In the genomic region with DNA sequence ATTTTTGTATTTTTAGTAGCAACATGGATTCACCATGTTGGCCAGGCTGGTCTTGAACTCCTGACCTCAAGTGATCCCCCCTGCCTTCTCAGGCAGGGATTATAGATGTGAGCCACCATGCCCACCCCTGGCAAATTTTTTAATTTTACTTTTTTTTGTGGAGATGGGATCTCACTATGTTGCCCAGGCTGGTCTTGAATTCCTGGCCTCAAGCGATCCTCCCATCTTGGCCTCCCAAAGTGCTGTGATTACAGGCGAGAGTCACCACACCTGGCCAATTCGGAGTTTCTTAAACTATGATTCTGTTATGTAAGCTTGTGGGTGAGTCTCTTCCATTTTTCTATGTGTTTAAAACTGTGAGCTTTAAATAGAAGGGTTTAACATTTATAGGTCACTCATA, we compare ENCODE assay signal across 33 cellular contexts.
"Had no signal": no experiment of that assay in that cellular context is flagged by ENCODE, and none has a peak within 500 bp of the region (broad histone marks: within the 10 kb centered on the region; RNA-seq: fewer than 3 reads in every experiment).

No MANE protein-coding gene starts in this region.

- H3K27ac Mint-ChIP-seq: activated B cell treated with CpG ODN at 0.5 μM for 24 hours; activated CD4-positive, alpha-beta memory T cell treated with anti-CD3 and anti-CD28 coated beads for 36 hours; activated CD4-positive, alpha-beta T cell treated with anti-CD3 and anti-CD28 coated beads, Interleukin-2, amount 10 ng/mL, durations not matched to agents 24 days and 14 days; activated CD8-positive, alpha-beta T cell treated with anti-CD3 and anti-CD28 coated beads for 36 hours; activated naive CD4-positive, alpha-beta T cell treated with anti-CD3 and anti-CD28 coated beads for 36 hours; activated naive CD8-positive, alpha-beta T cell treated with anti-CD3 and anti-CD28 coated beads for 36 hours; activated T-cell treated with anti-CD3 and anti-CD28 coated beads, Interleukin-2, amount 50 U/mL, for 72 hours; activated T-helper 1 cell treated with anti-CD3 and anti-CD28 coated beads, Interleukin-12 subunit alpha, Interleukin-12 subunit beta, Interleukin-2, Interleukin-4 antibody, amounts not matched to agents 30 ng/mL and 10 ng/mL and 1 ng/mL, durations not matched to agents 14 hours and 24 hours and 36 hours; activated T-helper 17 cell treated with anti-CD3 and anti-CD28 coated beads, Interleukin-2, amount 50 U/mL, for 72 hours; T-helper 1 cell treated with Interleukin-12 subunit alpha and Interleukin-12 subunit beta and Interleukin-4 antibody, amounts not matched to agents 30 μg/mL and 1 μg/mL, for 36 hours; T-helper 2 cell treated with Interferon-gamma antibody and Interleukin-4, amounts not matched to agents 5 μg/mL and 100 μg/mL, for 36 hours had no signal

- H3K9me3 ChIP-seq: adrenal gland, body of pancreas, breast epithelium had no signal

- H3K4me3 Mint-ChIP-seq: activated B cell treated with CpG ODN at 0.5 μM for 24 hours; activated CD4-positive, alpha-beta memory T cell treated with anti-CD3 and anti-CD28 coated beads for 36 hours; activated CD4-positive, alpha-beta T cell treated with anti-CD3 and anti-CD28 coated beads, Interleukin-2, amount 10 ng/mL, durations not matched to agents 24 days and 14 days; activated CD8-positive, alpha-beta T cell treated with anti-CD3 and anti-CD28 coated beads for 36 hours; activated naive CD4-positive, alpha-beta T cell treated with anti-CD3 and anti-CD28 coated beads for 36 hours; activated naive CD8-positive, alpha-beta T cell treated with anti-CD3 and anti-CD28 coated beads for 36 hours; activated T-cell treated with anti-CD3 and anti-CD28 coated beads, Interleukin-2, amount 50 U/mL, for 4 hours; activated T-cell treated with anti-CD3 and anti-CD28 coated beads, Interleukin-2, amount 50 U/mL, for 72 hours; activated T-helper 1 cell treated with anti-CD3 and anti-CD28 coated beads, Interleukin-12 subunit alpha, Interleukin-12 subunit beta, Interleukin-2, Interleukin-4 antibody, amounts not matched to agents 30 ng/mL and 10 ng/mL and 1 ng/mL, durations not matched to agents 14 hours and 24 hours and 36 hours; activated T-helper 17 cell treated with anti-CD3 and anti-CD28 coated beads, Interleukin-2, amount 50 U/mL, for 72 hours; T-helper 1 cell treated with Interleukin-12 subunit alpha and Interleukin-12 subunit beta and Interleukin-4 antibody, amounts not matched to agents 30 μg/mL and 1 μg/mL, for 36 hours; T-helper 2 cell treated with Interferon-gamma antibody and Interleukin-4, amounts not matched to agents 5 μg/mL and 100 μg/mL, for 36 hours had no signal

- ATAC-seq: activated CD8-positive, alpha-beta T cell treated with anti-CD3 and anti-CD28 coated beads for 36 hours; activated naive CD4-positive, alpha-beta T cell treated with anti-CD3 and anti-CD28 coated beads, Interleukin-2, amount 50 U/mL, for 72 hours; activated T-cell treated with anti-CD3 and anti-CD28 coated beads, Interleukin-2, amount 50 U/mL, for 4 hours; activated T-cell treated with anti-CD3 and anti-CD28 coated beads, Interleukin-2, amount 50 U/mL, for 72 hours; activated T-helper 17 cell treated with anti-CD3 and anti-CD28 coated beads, Interleukin-2, amount 50 U/mL, for 72 hours; body of pancreas had no signal

- DNase-seq: activated B cell treated with CpG ODN at 0.5 μM for 24 hours; activated CD4-positive, alpha-beta memory T cell treated with anti-CD3 and anti-CD28 coated beads for 36 hours; activated CD4-positive, alpha-beta T cell treated with anti-CD3 and anti-CD28 coated beads for 4 hours; activated CD4-positive, alpha-beta T cell treated with anti-CD3 and anti-CD28 coated beads, Interleukin-2, amount 10 ng/mL, durations not matched to agents 24 days and 14 days; activated CD4-positive, alpha-beta T cell treated with anti-CD3 and anti-CD28 coated beads, Interleukin-2, amount 50 U/mL, for 1 hour; activated CD4-positive, alpha-beta T cell treated with anti-CD3 and anti-CD28 coated beads, Interleukin-2, amount 50 U/mL, for 4 hours; activated CD4-positive, CD25-positive, alpha-beta regulatory T cell treated with anti-CD3 and anti-CD28 coated beads, Interleukin-2, amount 50 U/mL, for 72 hours; activated CD8-positive, alpha-beta memory T cell treated with anti-CD3 and anti-CD28 coated beads, Interleukin-2, amount 50 U/mL, for 4 hours; activated CD8-positive, alpha-beta T cell treated with anti-CD3 and anti-CD28 coated beads for 36 hours; activated effector memory CD4-positive, alpha-beta T cell treated with anti-CD3 and anti-CD28 coated beads, Interleukin-2, amount 50 U/mL, for 16 hours; activated gamma-delta T cell treated with Interleukin-2 at 50 U/mL for 16 hours; activated naive CD4-positive, alpha-beta T cell; activated naive CD4-positive, alpha-beta T cell treated with anti-CD3 and anti-CD28 coated beads for 36 hours; activated naive CD4-positive, alpha-beta T cell treated with anti-CD3 and anti-CD28 coated beads, Interleukin-2, amount 50 U/mL, for 16 hours; activated naive CD8-positive, alpha-beta T cell treated with anti-CD3 and anti-CD28 coated beads for 36 hours; activated T-cell treated with anti-CD3 and anti-CD28 coated beads for 4 hours; activated T-cell treated with anti-CD3 and anti-CD28 coated beads, Interleukin-2, amount 50 U/mL, for 1 hour; activated T-cell treated with anti-CD3 and anti-CD28 coated beads, Interleukin-2, amount 50 U/mL, for 4 hours; activated T-cell treated with anti-CD3 and anti-CD28 coated beads, Interleukin-2, amount 50 U/mL, for 72 hours; adrenal gland; amniotic stem cell; aorta; body of pancreas; brain microvascular endothelial cell; central memory CD4-positive, alpha-beta T cell; T-helper 2 cell; T-helper 9 cell had no signal

- H3K36me3 Mint-ChIP-seq: activated naive CD4-positive, alpha-beta T cell treated with anti-CD3 and anti-CD28 coated beads, Interleukin-2, amount 50 U/mL, for 72 hours had no signal

- H3K27me3 ChIP-seq: adrenal gland, body of pancreas, brain microvascular endothelial cell, breast epithelium had no signal

- H3K4me1 ChIP-seq: adrenal gland, body of pancreas, breast epithelium had no signal

- H3K27ac ChIP-seq: adrenal gland, body of pancreas, brain microvascular endothelial cell, breast epithelium had no signal

- H3K9me3 Mint-ChIP-seq: activated B cell treated with CpG ODN at 0.5 μM for 24 hours; activated CD4-positive, alpha-beta memory T cell treated with anti-CD3 and anti-CD28 coated beads for 36 hours; activated CD4-positive, alpha-beta T cell treated with anti-CD3 and anti-CD28 coated beads, Interleukin-2, amount 10 ng/mL, durations not matched to agents 24 days and 14 days; activated CD8-positive, alpha-beta T cell treated with anti-CD3 and anti-CD28 coated beads for 36 hours; activated naive CD4-positive, alpha-beta T cell treated with anti-CD3 and anti-CD28 coated beads for 36 hours; activated naive CD4-positive, alpha-beta T cell treated with anti-CD3 and anti-CD28 coated beads, Interleukin-2, amount 50 U/mL, for 72 hours; activated naive CD8-positive, alpha-beta T cell treated with anti-CD3 and anti-CD28 coated beads for 36 hours; activated T-cell treated with anti-CD3 and anti-CD28 coated beads, Interleukin-2, amount 50 U/mL, for 4 hours; activated T-cell treated with anti-CD3 and anti-CD28 coated beads, Interleukin-2, amount 50 U/mL, for 72 hours; activated T-helper 1 cell treated with anti-CD3 and anti-CD28 coated beads, Interleukin-12 subunit alpha, Interleukin-12 subunit beta, Interleukin-2, Interleukin-4 antibody, amounts not matched to agents 30 ng/mL and 10 ng/mL and 1 ng/mL, durations not matched to agents 14 hours and 24 hours and 36 hours; activated T-helper 17 cell treated with anti-CD3 and anti-CD28 coated beads, Interleukin-2, amount 50 U/mL, for 72 hours; T-helper 1 cell treated with Interleukin-12 subunit alpha and Interleukin-12 subunit beta and Interleukin-4 antibody, amounts not matched to agents 30 μg/mL and 1 μg/mL, for 36 hours; T-helper 2 cell treated with Interferon-gamma antibody and Interleukin-4, amounts not matched to agents 5 μg/mL and 100 μg/mL, for 36 hours had no signal

- H3K27me3 Mint-ChIP-seq: activated B cell treated with CpG ODN at 0.5 μM for 24 hours; activated CD4-positive, alpha-beta memory T cell treated with anti-CD3 and anti-CD28 coated beads for 36 hours; activated CD4-positive, alpha-beta T cell treated with anti-CD3 and anti-CD28 coated beads, Interleukin-2, amount 10 ng/mL, durations not matched to agents 24 days and 14 days; activated CD8-positive, alpha-beta T cell treated with anti-CD3 and anti-CD28 coated beads for 36 hours; activated naive CD8-positive, alpha-beta T cell treated with anti-CD3 and anti-CD28 coated beads for 36 hours; activated T-helper 17 cell treated with anti-CD3 and anti-CD28 coated beads, Interleukin-2, amount 50 U/mL, for 72 hours had no signal

- H3K4me3 ChIP-seq: adrenal gland, body of pancreas, breast epithelium had no signal

- H3K36me3 ChIP-seq: adrenal gland, breast epithelium had no signal

- H3K4me1 Mint-ChIP-seq: activated naive CD8-positive, alpha-beta T cell treated with anti-CD3 and anti-CD28 coated beads for 36 hours; activated T-helper 17 cell treated with anti-CD3 and anti-CD28 coated beads, Interleukin-2, amount 50 U/mL, for 72 hours had no signal
